ENCODE assay signal across 25 cellular contexts in the genomic region with DNA sequence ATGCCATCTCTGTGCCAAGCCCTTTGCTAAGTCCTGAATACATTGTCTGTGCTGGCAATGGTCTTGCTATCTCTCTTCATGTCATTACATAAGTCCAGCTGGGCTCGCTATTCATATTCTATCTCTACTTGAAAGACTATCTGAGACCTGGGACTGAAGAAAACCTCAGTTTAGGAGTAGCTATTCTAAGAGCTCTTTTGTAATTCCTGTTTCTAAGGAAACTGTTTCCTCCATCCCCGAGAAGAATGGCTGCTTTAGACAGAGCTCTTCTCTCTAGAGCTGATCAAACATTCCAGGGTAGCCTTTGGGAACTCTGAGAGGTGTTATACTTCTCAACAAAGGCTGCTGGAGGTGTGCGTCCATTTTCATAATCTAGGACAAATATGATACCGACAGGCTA. TPM values are rescaled to one million over a fixed set of nuclear protein-coding genes. Genes with fewer than 3 reads are reported as not detected.
"Had no signal": no experiment of that assay in that cellular context is flagged by ENCODE, and none has a peak within 500 bp of the region (broad histone marks: within the 10 kb centered on the region; RNA-seq: fewer than 3 reads in every experiment).

No MANE protein-coding gene starts in this region.

- DNase-seq: activated CD4-positive, alpha-beta T cell treated with anti-CD3 and anti-CD28 coated beads for 4 hours; activated CD4-positive, alpha-beta T cell treated with anti-CD3 and anti-CD28 coated beads, Interleukin-2, amount 50 U/mL, for 48 hours; activated CD4-positive, CD25-positive, alpha-beta regulatory T cell; activated CD8-positive, alpha-beta memory T cell treated with anti-CD3 and anti-CD28 coated beads, Interleukin-2, amount 50 U/mL, for 48 hours; activated naive CD4-positive, alpha-beta T cell treated with anti-CD3 and anti-CD28 coated beads, Interleukin-2, amount 10 ng/mL, durations not matched to agents 7 days and 5 days; activated T-cell treated with anti-CD3 and anti-CD28 coated beads, Interleukin-2, amount 50 U/mL, for 4 hours; amygdala; cerebellar nuclear complex; gastrocnemius medialis; hypothalamus; islet precursor cell; left cardiac atrium; retina; stimulated activated CD4-positive, alpha-beta T cell treated with anti-CD3 and anti-CD28 coated beads, Interleukin-2, amount 100 ng/mL, for 48 hours; stimulated activated CD8-positive, alpha-beta memory T cell treated with anti-CD3 and anti-CD28 coated beads, Interleukin-4, amount 100 ng/mL, for 48 hours; stimulated activated naive CD4-positive, alpha-beta T cell treated with Interleukin-2 at 50 U/mL for 16 hours; upper lobe of left lung had no signal

- H3K4me1 ChIP-seq: esophagus muscularis mucosa, gastrocnemius medialis, upper lobe of left lung had no signal

- ATAC-seq: activated T-cell treated with anti-CD3 and anti-CD28 coated beads, Interleukin-2, amount 50 U/mL, for 4 hours; gastrocnemius medialis; left cardiac atrium had no signal

- H3K4me3 ChIP-seq: coronary artery, esophagus muscularis mucosa, gastrocnemius medialis, upper lobe of left lung had no signal

- H3K27ac ChIP-seq: coronary artery, esophagus muscularis mucosa, gastrocnemius medialis, upper lobe of left lung had no signal

- H3K9me3 ChIP-seq: esophagus muscularis mucosa, gastrocnemius medialis, upper lobe of left lung had no signal

- H3K27me3 ChIP-seq: gastrocnemius medialis, upper lobe of left lung had no signal

- H3K36me3 ChIP-seq: esophagus muscularis mucosa, gastrocnemius medialis, upper lobe of left lung had no signal

RNA-seq across cellular contexts. Expression of a gene that starts 33.0 kb away (rescaled TPM):
- total RNA-seq: activated CD8-positive, alpha-beta memory T cell treated with anti-CD3 and anti-CD28 coated beads for 36 hours; activated T-cell treated with anti-CD3 and anti-CD28 coated beads, Interleukin-2, amount 50 U/mL, for 4 hours; esophagus muscularis mucosa; gastrocnemius medialis; left cardiac atrium; liver; mononuclear cell; myocyte; osteoblast; posterior vena cava; upper lobe of left lung had no signal
- polyA plus RNA-seq: liver had no signal
